In the genomic region with DNA sequence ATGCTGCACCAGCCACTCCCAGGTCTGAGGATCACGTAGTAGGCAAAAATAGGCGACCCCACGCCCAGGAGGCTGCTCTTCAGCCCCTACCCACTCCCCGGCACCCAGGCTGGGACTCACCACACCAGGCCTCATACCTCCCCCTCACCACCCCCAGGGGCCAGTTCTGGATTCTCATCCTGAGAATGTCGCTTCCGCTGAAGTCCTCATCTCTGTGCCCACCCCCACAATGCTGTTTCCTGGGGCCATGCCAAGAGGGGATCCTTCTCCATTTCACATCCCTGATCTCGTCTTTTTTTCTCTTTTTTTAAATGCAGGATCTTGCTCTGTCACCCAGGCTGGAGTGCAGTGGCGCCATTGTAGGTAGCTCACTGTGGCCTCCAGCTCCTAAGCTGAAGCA, we compare ENCODE assay signal across 16 cellular contexts. TPM values are rescaled to one million over a fixed set of nuclear protein-coding genes. Genes with fewer than 3 reads are reported as not detected.
DNase-seq lines count a peak whose midpoint lies in the region; ATAC-seq, FAIRE-seq and TF ChIP-seq lines count a peak whose summit lies in the region.
"Had no signal": no experiment of that assay in that cellular context is flagged by ENCODE, and none has a peak within 500 bp of the region (broad histone marks: within the 10 kb centered on the region; RNA-seq: fewer than 3 reads in every experiment).

No MANE protein-coding gene starts in this region.

- intact Hi-C loops in activated CD4-positive, alpha-beta memory T cell treated with anti-CD3 and anti-CD28 coated beads for 36 hours (cut with micrococcal nuclease), result loop anchor here (10.0 kb wide), 1 partner anchor 504 kb away; a partner anchor contains a TSS
- intact Hi-C loops in kidney (cut with DNase I), result loop anchor here (5.0 kb wide), 1 partner anchor 119 kb away; a partner anchor contains a TSS
- intact Hi-C loops in stomach (cut with DNase I; ENCODE audit: low total_unique reads), result loop anchor here (5.0 kb wide), 1 partner anchor 114 kb away; no protein-coding TSS in a partner anchor
- intact Hi-C loops in esophagus squamous epithelium (cut with DNase I), result no loop called here
- intact Hi-C loops in right cardiac atrium (cut with DNase I), result loop anchor here in 2 of 4 donors (10.0 kb wide), 2 partner anchors 116 to 216 kb away; a partner anchor contains a TSS

- no peak for TF ChIP-seq EP300 in stomach (IDR thresholded peaks at IDR 0.05)

- H3K9me3 ChIP-seq in kidney (ENCODE audit: control insufficient read depth in 1 of 2, low read length in 2 of 2), result no peaks in the 10 kb centered on the region
- H3K9me3 ChIP-seq in stomach, result no peaks in the 10 kb centered on the region
- H3K9me3 ChIP-seq in esophagus squamous epithelium, result no peaks in the 10 kb centered on the region
- no peaks in the 10 kb centered on the region for H3K9me3 ChIP-seq in right cardiac atrium (ENCODE audit: control insufficient read depth, low read length)
- no peaks in the 10 kb centered on the region for H3K9me3 ChIP-seq in SJCRH30 (replicated peaks)
- H3K9me3 ChIP-seq: gastroesophageal sphincter, left ventricle myocardium inferior had no signal

- TF ChIP-seq CTCF in kidney (IDR thresholded peaks at IDR 0.05; ENCODE audit: borderline replicate concordance, extremely low read depth, insufficient read depth) (no peak), stomach (IDR thresholded peaks at IDR 0.05) (no peak), esophagus squamous epithelium (IDR thresholded peaks at IDR 0.05) (no peak)

- POLR2A ChIA-PET in activated CD4-positive, alpha-beta memory T cell treated with anti-CD3 and anti-CD28 coated beads for 36 hours (lab: Charles Lee), result interaction anchor here (1.0 to 1.7 kb wide), 3 partner anchors 10 to 165 kb away, joined by 3 to 6 read pairs (median 5); no protein-coding TSS in a partner anchor

- 80 to 95% (median 89%) methylated on average over 7 to 8 of the region's 8 CpGs for WGBS in stomach, 5 donors
- WGBS in esophagus squamous epithelium, 2 donors, result 90 to 91% methylated on average over 8 of the region's 8 CpGs
- WGBS in right cardiac atrium, result 85% methylated on average over 8 of the region's 8 CpGs

- H3K27ac Mint-ChIP-seq in activated naive CD4-positive, alpha-beta T cell treated with anti-CD3 and anti-CD28 coated beads, Interleukin-2, amount 10 ng/mL, durations not matched to agents 7 days and 5 days, result peak overlapping the region; percentile 100
- H3K27ac Mint-ChIP-seq in activated CD4-positive, alpha-beta memory T cell treated with anti-CD3 and anti-CD28 coated beads for 36 hours, result peak overlapping the region; percentile 97

- H3K27me3 ChIP-seq in stomach, result no peaks in the 10 kb centered on the region
- no peaks in the 10 kb centered on the region for H3K27me3 ChIP-seq in esophagus squamous epithelium
- no peaks in the 10 kb centered on the region for H3K27me3 ChIP-seq in right cardiac atrium (ENCODE audit: control insufficient read depth, insufficient read depth)
- no peaks in the 10 kb centered on the region for H3K27me3 ChIP-seq in SJCRH30
- H3K27me3 ChIP-seq: gastroesophageal sphincter had no signal

- no peak for TF ChIP-seq POLR2A in stomach (IDR thresholded peaks at IDR 0.05)
- TF ChIP-seq POLR2A in esophagus squamous epithelium (IDR thresholded peaks at IDR 0.05), result no peak

- CTCF ChIA-PET in activated naive CD4-positive, alpha-beta T cell treated with anti-CD3 and anti-CD28 coated beads, Interleukin-2, amount 10 ng/mL, durations not matched to agents 7 days and 5 days (lab: Charles Lee), result interaction anchor here (0.8 to 2.9 kb wide), 8 partner anchors 8 to 118 kb away, joined by 3 to 14 read pairs (median 4); a partner anchor contains a TSS
- CTCF ChIA-PET in activated CD4-positive, alpha-beta memory T cell treated with anti-CD3 and anti-CD28 coated beads for 36 hours (lab: Charles Lee), result interaction anchor here (0.5 to 4.2 kb wide), 3 partner anchors 19 to 119 kb away, joined by 3 to 37 read pairs (median 5); a partner anchor contains a TSS

- H3K4me1 ChIP-seq in kidney (ENCODE audit: control insufficient read depth in 1 of 2, insufficient read depth in 1 of 2, low read depth in 1 of 2, low read length in 2 of 2), result peaks cover 0 to under 1% of the 10 kb centered on the region in 2 donors
- H3K4me1 ChIP-seq in stomach, result peaks cover 1 to 19% (median 3%) of the 10 kb centered on the region in 4 donors
- peaks cover 1 to 19% (median 3%) of the 10 kb centered on the region in 3 donors for H3K4me1 ChIP-seq in esophagus squamous epithelium
- H3K4me1 ChIP-seq in right cardiac atrium (ENCODE audit: control insufficient read depth, insufficient read depth, low read length), result no peaks in the 10 kb centered on the region
- H3K4me1 ChIP-seq in SJCRH30, result no peaks in the 10 kb centered on the region

- no peak for FAIRE-seq in kidney (lab: Jason Lieb, UNC)
- FAIRE-seq: colon had no signal

- H3K4me1 Mint-ChIP-seq in activated naive CD4-positive, alpha-beta T cell treated with anti-CD3 and anti-CD28 coated beads, Interleukin-2, amount 10 ng/mL, durations not matched to agents 7 days and 5 days, result peaks cover 61% of the 10 kb centered on the region
- peaks cover 30% of the 10 kb centered on the region for H3K4me1 Mint-ChIP-seq in activated CD4-positive, alpha-beta memory T cell treated with anti-CD3 and anti-CD28 coated beads for 36 hours (ENCODE audit: low read depth)

- no peaks in the 10 kb centered on the region for H3K9me3 Mint-ChIP-seq in activated naive CD4-positive, alpha-beta T cell treated with anti-CD3 and anti-CD28 coated beads, Interleukin-2, amount 10 ng/mL, durations not matched to agents 7 days and 5 days
- H3K9me3 Mint-ChIP-seq in activated CD4-positive, alpha-beta memory T cell treated with anti-CD3 and anti-CD28 coated beads for 36 hours, result no peaks in the 10 kb centered on the region

- H3K4me3 Mint-ChIP-seq in activated naive CD4-positive, alpha-beta T cell treated with anti-CD3 and anti-CD28 coated beads, Interleukin-2, amount 10 ng/mL, durations not matched to agents 7 days and 5 days, result peak overlapping the region; percentile 100
- peak overlapping the region; percentile 86 for H3K4me3 Mint-ChIP-seq in activated CD4-positive, alpha-beta memory T cell treated with anti-CD3 and anti-CD28 coated beads for 36 hours

- no peak overlapping the region for H3K9ac ChIP-seq in kidney (ENCODE audit: low read length in 2 of 2)

- H3K4me3 ChIP-seq in kidney (ENCODE audit: low read length in 2 of 2) (no peak overlapping the region), stomach (no peak overlapping the region), esophagus squamous epithelium (no peak overlapping the region), right cardiac atrium (ENCODE audit: low read length) (no peak overlapping the region), SJCRH30 (no peak overlapping the region)
- H3K4me3 ChIP-seq: gastroesophageal sphincter, left ventricle myocardium inferior had no signal

- no peaks in the 10 kb centered on the region for H3K36me3 ChIP-seq in kidney (ENCODE audit: control insufficient read depth in 1 of 2, insufficient read depth in 2 of 2, low read length in 2 of 2)
- H3K36me3 ChIP-seq in stomach, result no peaks in the 10 kb centered on the region
- no peaks in the 10 kb centered on the region for H3K36me3 ChIP-seq in esophagus squamous epithelium
- no peaks in the 10 kb centered on the region for H3K36me3 ChIP-seq in SJCRH30
- H3K36me3 ChIP-seq: gastroesophageal sphincter, left ventricle myocardium inferior had no signal

- ATAC-seq in right cardiac atrium, result no peak
- ATAC-seq: gastroesophageal sphincter had no signal

- peaks cover 71% of the 10 kb centered on the region for H3K36me3 Mint-ChIP-seq in activated naive CD4-positive, alpha-beta T cell treated with anti-CD3 and anti-CD28 coated beads, Interleukin-2, amount 10 ng/mL, durations not matched to agents 7 days and 5 days
- peaks cover 48% of the 10 kb centered on the region for H3K36me3 Mint-ChIP-seq in activated CD4-positive, alpha-beta memory T cell treated with anti-CD3 and anti-CD28 coated beads for 36 hours

- DNase-seq in activated naive CD4-positive, alpha-beta T cell treated with anti-CD3 and anti-CD28 coated beads, Interleukin-2, amount 10 ng/mL, durations not matched to agents 7 days and 5 days, result no peak
- DNase-seq in activated naive CD4-positive, alpha-beta T cell treated with Interleukin-2 at 50 U/mL for 16 hours, result no peak
- no peak for DNase-seq in activated CD4-positive, alpha-beta memory T cell treated with anti-CD3 and anti-CD28 coated beads for 36 hours
- DNase-seq in kidney (peak; percentile 70), stomach (no peak), esophagus squamous epithelium (lab: John Stamatoyannopoulos, UW) (no peak), right cardiac atrium (no peak), SJCRH30 (no peak)
- DNase-seq: DMS 273 treated with DMSO at 0.1 percent for 48 hours, left ventricle myocardium inferior, NCI-H1436, RPMI8226 had no signal

- H3K27me3 Mint-ChIP-seq in activated naive CD4-positive, alpha-beta T cell treated with anti-CD3 and anti-CD28 coated beads, Interleukin-2, amount 10 ng/mL, durations not matched to agents 7 days and 5 days, result no peaks in the 10 kb centered on the region
- H3K27me3 Mint-ChIP-seq in activated CD4-positive, alpha-beta memory T cell treated with anti-CD3 and anti-CD28 coated beads for 36 hours, result no peaks in the 10 kb centered on the region

- H3K27ac ChIP-seq in kidney (ENCODE audit: low read depth in 2 of 2, low read length in 2 of 2) (no peak overlapping the region), stomach (peak overlapping the region in 3 of 5 donors; percentile 62 to 87 (median 85)), esophagus squamous epithelium (peak overlapping the region in 1 of 4 donors; percentile 29), right cardiac atrium (ENCODE audit: low read length) (no peak overlapping the region), SJCRH30 (no peak overlapping the region)
- H3K27ac ChIP-seq: left ventricle myocardium inferior had no signal

RNA-seq across cellular contexts. Expression of a gene that starts 1.7 kb away (rescaled TPM):
- 10 to 100 TPM; 39.6 to 41.2 TPM for total RNA-seq in activated CD4-positive, alpha-beta memory T cell treated with anti-CD3 and anti-CD28 coated beads for 36 hours
- 1.2 TPM for total RNA-seq in kidney
- 0.56 TPM for polyA plus RNA-seq in kidney (ENCODE audit: insufficient read depth, low read depth, low replicate concordance)
- 1 to 10 TPM in 1 of 5 donors, not detected in 4; 1.3 TPM for total RNA-seq in stomach
- 10 to 100 TPM in 1 of 3 donors, 1 to 10 TPM in 1, under 1 TPM in 1; 0.33 to 22.7 (median 1.1) TPM for polyA plus RNA-seq in stomach
- total RNA-seq in esophagus squamous epithelium, result 1 to 10 TPM in 1 of 4 donors, under 1 TPM in 2, not detected in 1; 0.19 to 5.7 (median 0.19) TPM
- total RNA-seq in right cardiac atrium, result 1 to 10 TPM in 1 of 4 donors, under 1 TPM in 3; 0.17 to 1.5 (median 0.26) TPM
- 0.81 TPM for polyA plus RNA-seq in right cardiac atrium
- total RNA-seq in SJCRH30 (2014; rRNA removed; shearing (Covaris generic)), result not detected in 2 replicates
- total RNA-seq: H4, left ventricle myocardium inferior, pulmonary artery endothelial cell had no signal

RNA-seq across cellular contexts. Expression of a gene that starts 21.0 kb away (rescaled TPM):
- 1 to 10 TPM; 3.6 to 4.0 TPM for total RNA-seq in activated CD4-positive, alpha-beta memory T cell treated with anti-CD3 and anti-CD28 coated beads for 36 hours
- total RNA-seq in kidney (16.5 TPM), stomach (10 to 100 TPM in 1 of 5 donors, 1 to 10 TPM in 4; 1.2 to 57.8 (median 3.7) TPM), esophagus squamous epithelium (10 to 100 TPM; 18.9 to 76.4 (median 40.7) TPM), right cardiac atrium (1 to 10 TPM; 7.0 to 9.0 (median 7.4) TPM)
- polyA plus RNA-seq in kidney (ENCODE audit: insufficient read depth, low read depth, low replicate concordance) (71.7 TPM), stomach (10 to 100 TPM in 1 of 3 donors, 1 to 10 TPM in 2; 6.6 to 17.0 (median 7.3) TPM), right cardiac atrium (6.4 TPM)
- 1.2 and 2.1 TPM in 2 replicates for total RNA-seq in SJCRH30 (2014; rRNA removed; shearing (Covaris generic))

RNA-seq across cellular contexts. Expression of a gene that starts 21.8 kb away (rescaled TPM):
- total RNA-seq in activated CD4-positive, alpha-beta memory T cell treated with anti-CD3 and anti-CD28 coated beads for 36 hours, result 100 to 1,000 TPM; 176 to 189 TPM
- total RNA-seq in kidney (10.7 TPM), stomach (1 to 10 TPM in 3 of 5 donors, not detected in 2; 2.0 to 2.4 (median 2.3) TPM), esophagus squamous epithelium (under 1 TPM; 0.08 to 0.76 (median 0.10) TPM), right cardiac atrium (1 to 10 TPM in 1 of 4 donors, under 1 TPM in 3; 0.09 to 3.7 (median 0.43) TPM)
- polyA plus RNA-seq in kidney (ENCODE audit: insufficient read depth, low read depth, low replicate concordance) (0.67 TPM), stomach (1 to 10 TPM in 2 of 3 donors, under 1 TPM in 1; 0.35 to 5.0 (median 1.4) TPM), right cardiac atrium (0.54 TPM)
- total RNA-seq in SJCRH30 (2014; rRNA removed; shearing (Covaris generic)), result 1.1 and 1.7 TPM in 2 replicates

RNA-seq across cellular contexts. Expression of a gene that starts 58.4 kb away (rescaled TPM):
- 10 to 100 TPM; 28.9 to 29.0 TPM for total RNA-seq in activated CD4-positive, alpha-beta memory T cell treated with anti-CD3 and anti-CD28 coated beads for 36 hours
- total RNA-seq in kidney, result 34.5 TPM
- polyA plus RNA-seq in kidney (ENCODE audit: insufficient read depth, low read depth, low replicate concordance), result 31.0 TPM
- 10 to 100 TPM in 3 of 5 donors, 1 to 10 TPM in 2; 2.2 to 23.2 (median 16.3) TPM for total RNA-seq in stomach
- 10 to 100 TPM; 14.2 to 24.5 (median 20.3) TPM for polyA plus RNA-seq in stomach
- total RNA-seq in esophagus squamous epithelium, result 10 to 100 TPM; 40.7 to 55.1 (median 47.0) TPM
- 1 to 10 TPM; 5.6 to 9.1 (median 8.5) TPM for total RNA-seq in right cardiac atrium
- 5.4 TPM for polyA plus RNA-seq in right cardiac atrium
- 4.8 and 5.8 TPM in 2 replicates for total RNA-seq in SJCRH30 (2014; rRNA removed; shearing (Covaris generic))

Comparison
In these comparisons a context has a peak if more than half of its experiments do, and no peak if none do; other contexts are left out.
1. H3K27ac ChIP-seq: peak in stomach (3 of 5); none in kidney (0 of 2), right cardiac atrium (single experiment) and SJCRH30 (single experiment).
2. RNA of a gene that starts 1.7 kb away (total RNA-seq): 39.6 to 41.2 TPM in activated CD4-positive, alpha-beta memory T cell treated with anti-CD3 and anti-CD28 coated beads for 36 hours; 1.2 TPM in kidney (single experiment), 0.17 to 1.5 TPM in right cardiac atrium, 0.19 to 5.7 TPM in esophagus squamous epithelium, not detected in SJCRH30 and 1.3 TPM in stomach; every median in the first group is over 4 times any median in the second.
3. RNA of a gene that starts 21.8 kb away (total RNA-seq): 176 to 189 TPM in activated CD4-positive, alpha-beta memory T cell treated with anti-CD3 and anti-CD28 coated beads for 36 hours; 10.7 TPM in kidney (single experiment), 2.0 to 2.4 TPM in stomach, 1.1 to 1.7 TPM in SJCRH30, 0.09 to 3.7 TPM in right cardiac atrium and 0.08 to 0.76 TPM in esophagus squamous epithelium; every median in the first group is over 10 times any median in the second.